In genomic region chrX:68719904-68720614, GRCh38 we compare ENCODE assay signal across 11 cellular contexts.
DNase-seq lines count a peak whose midpoint lies in the region; ATAC-seq and TF ChIP-seq lines count a peak whose summit lies in the region.
"Had no signal": no experiment of that assay in that cellular context is flagged by ENCODE, and none has a peak within 500 bp of the region (broad histone marks: within the 10 kb centered on the region; RNA-seq: fewer than 3 reads in every experiment).

No MANE protein-coding gene starts in this region.

- CTCF ChIA-PET in SK-N-SH (lab: Yijun Ruan, JAX), result interaction anchor here (1.0 to 1.5 kb wide), 5 partner anchors 8 to 523 kb away, joined by 3 to 5 read pairs (median 4); no protein-coding TSS in a partner anchor

- no peaks in the 10 kb centered on the region for H3F3A ChIP-seq in SK-N-SH (replicated peaks; ENCODE audit: insufficient read depth)

- no peak overlapping the region for H3K4me2 ChIP-seq in SK-N-SH

- POLR2A ChIA-PET in SK-N-SH (lab: Yijun Ruan, JAX), result no interaction called here

- H3K79me2 ChIP-seq in SK-N-SH (ENCODE audit: insufficient read depth), result no peaks in the 10 kb centered on the region

- no peaks in the 10 kb centered on the region for H3K36me3 ChIP-seq in SK-N-SH (replicated peaks in 1 of 2; ENCODE audit: control insufficient read depth in 1 of 2, insufficient read depth in 2 of 2, low read length in 1 of 2)
- H3K36me3 ChIP-seq in cardiac muscle cell, result no peaks in the 10 kb centered on the region
- H3K36me3 ChIP-seq in stomach, result peaks cover 0 to 45% (median 37%) of the 10 kb centered on the region in 4 donors
- H3K36me3 ChIP-seq: ovary had no signal

- H3K9me2 ChIP-seq in SK-N-SH, result no peaks in the 10 kb centered on the region

- H2AFZ ChIP-seq in SK-N-SH (ENCODE audit: low read depth), result no peak overlapping the region

- TF ChIP-seq POLR2A in stomach (IDR thresholded peaks at IDR 0.05), result no peak

- H3K9me3 ChIP-seq in SK-N-SH, result no peaks in the 10 kb centered on the region
- no peaks in the 10 kb centered on the region for H3K9me3 ChIP-seq in cardiac muscle cell (ENCODE audit: low read depth)
- no peaks in the 10 kb centered on the region for H3K9me3 ChIP-seq in stomach
- H3K9me3 ChIP-seq: ovary had no signal

- no peaks in the 10 kb centered on the region for H3K27me3 ChIP-seq in SK-N-SH (ENCODE audit: insufficient read depth)
- H3K27me3 ChIP-seq in cardiac muscle cell, result no peaks in the 10 kb centered on the region
- H3K27me3 ChIP-seq in stomach, result peaks cover 0 to 3% (median 0%) of the 10 kb centered on the region in 3 donors
- H3K27me3 ChIP-seq: ovary had no signal

- DNase-seq in NCI-H82 (lab: John Stamatoyannopoulos, UW) (peak; percentile 39), NCI-H82 treated with DMSO at 0.1 percent for 48 hours (lab: John Stamatoyannopoulos, UW; ENCODE audit: unreplicated experiment) (no peak), SK-N-SH (no peak), cardiac muscle cell (ENCODE audit: low read depth in 1 of 2, low spot score in 1 of 2) (no peak), stomach (peak; percentile 24), cerebellum (ENCODE audit: low spot score) (no peak)
- DNase-seq: NCI-H2029 treated with DMSO at 0.1 percent for 48 hours had no signal

- H3K9ac ChIP-seq in SK-N-SH, result no peak overlapping the region

- H3K4me1 ChIP-seq in SK-N-SH (ENCODE audit: control insufficient read depth in 1 of 2, insufficient read depth in 2 of 2, low read depth in 1 of 2, low read length in 1 of 2) (no peaks in the 10 kb centered on the region; a peak in 1 of 4 replicates), cardiac muscle cell (ENCODE audit: low read depth) (no peaks in the 10 kb centered on the region), stomach (no peaks in the 10 kb centered on the region)

- TF ChIP-seq EP300 in SK-N-SH (IDR thresholded peaks at IDR 0.05; ENCODE audit: borderline replicate concordance in 1 of 2, low read depth in 1 of 2, low read length in 1 of 2) (no peak), stomach (IDR thresholded peaks at IDR 0.05) (no peak)

- TF ChIP-seq RAD21 in SK-N-SH (IDR thresholded peaks at IDR 0.05; ENCODE audit: low read length), result no peak

- no peak overlapping the region for H3K4me3 ChIP-seq in SK-N-SH (ENCODE audit: low read depth in 2 of 2, low read length in 1 of 2)
- no peak overlapping the region for H3K4me3 ChIP-seq in cardiac muscle cell
- H3K4me3 ChIP-seq in stomach, result no peak overlapping the region
- H3K4me3 ChIP-seq: ovary had no signal

- TF ChIP-seq CTCF in SK-N-SH (IDR thresholded peaks at IDR 0.05) (peak; percentile 43), cardiac muscle cell (IDR thresholded peaks at IDR 0.05; ENCODE audit: low read depth, low read length) (peak; percentile 22), stomach (IDR thresholded peaks at IDR 0.05) (no peak)

- intact Hi-C loops in stomach (cut with DNase I; ENCODE audit: low total_unique reads), result loop anchor here (10.0 kb wide), 1 partner anchor 525 kb away; no protein-coding TSS in a partner anchor

- H4K20me1 ChIP-seq in SK-N-SH (ENCODE audit: insufficient read depth), result no peaks in the 10 kb centered on the region

- no peak overlapping the region for H3K27ac ChIP-seq in SK-N-SH (ENCODE audit: low read depth in 2 of 2, low read length in 1 of 2)
- H3K27ac ChIP-seq in cardiac muscle cell, result no peak overlapping the region
- H3K27ac ChIP-seq in stomach, result no peak overlapping the region
- H3K27ac ChIP-seq: HL-60, ovary had no signal

- ATAC-seq in GM18868 (IDR thresholded peaks at IDR 0.05; ENCODE audit: unreplicated experiment) (no peak), HG03342 (IDR thresholded peaks at IDR 0.05; ENCODE audit: unreplicated experiment) (no peak)

- WGBS in SK-N-SH (ENCODE audit: low lambda C conversion rate), result 42% methylated on average over 9 of the region's 11 CpGs
- WGBS in stomach, 5 donors, result 80 to 87% (median 82%) methylated on average over 3 to 11 of the region's 11 CpGs

TF ChIP-seq in SK-N-SH, 30 proteins besides CTCF, POLR2A, EP300 and RAD21:
- TF ChIP-seq PBX3 (IDR thresholded peaks at IDR 0.05) (no peak), TAF1 (IDR thresholded peaks at IDR 0.05; ENCODE audit: borderline replicate concordance, low read depth, low read length) (no peak), MEF2A (IDR thresholded peaks at IDR 0.05; ENCODE audit: borderline replicate concordance, low read depth) (no peak), USF1 (IDR thresholded peaks at IDR 0.05; ENCODE audit: borderline replicate concordance, low read depth) (no peak), GABPA (IDR thresholded peaks at IDR 0.05; ENCODE audit: low read depth) (no peak), MAX (IDR thresholded peaks at IDR 0.05; ENCODE audit: low read depth) (no peak), REST (IDR thresholded peaks at IDR 0.05; ENCODE audit: low read depth, low read length) (no peak), YY1 (IDR thresholded peaks at IDR 0.05; ENCODE audit: low read depth) (no peak), TCF12 (IDR thresholded peaks at IDR 0.05) (no peak), SIN3A (IDR thresholded peaks at IDR 0.05; ENCODE audit: borderline replicate concordance, low read depth, low read length) (no peak), CHD2 (IDR thresholded peaks at IDR 0.05; ENCODE audit: low read length, partially characterized antibody) (no peak), MXI1 (IDR thresholded peaks at IDR 0.05; ENCODE audit: low read depth, low read length) (no peak), RXRA (IDR thresholded peaks at IDR 0.05; ENCODE audit: borderline replicate concordance, low read depth) (no peak), SMC3 (IDR thresholded peaks at IDR 0.05; ENCODE audit: low read depth, low read length) (no peak), POLR2AphosphoS5 (IDR thresholded peaks at IDR 0.05; ENCODE audit: low read depth, low read length) (no peak), RFX5 (IDR thresholded peaks at IDR 0.05; ENCODE audit: low read length) (no peak), ELF1 (IDR thresholded peaks at IDR 0.05) (no peak), TEAD4 (IDR thresholded peaks at IDR 0.05; ENCODE audit: borderline replicate concordance, insufficient read depth) (no peak), FOXJ3 (CRISPR knock-in tag; IDR thresholded peaks at IDR 0.05) (no peak)

Comparison
In these comparisons a context has a peak if more than half of its experiments do, and no peak if none do; other contexts are left out.
1. DNase-seq: peak in NCI-H82 (single experiment) and stomach (single experiment); none in NCI-H82 treated with DMSO at 0.1 percent for 48 hours (single experiment), SK-N-SH (single experiment), cardiac muscle cell (0 of 2) and cerebellum (single experiment).
2. CTCF ChIP-seq: peak in SK-N-SH (single experiment) and cardiac muscle cell (single experiment); none in stomach (0 of 7).